Comparison of ENCODE assay signal across 8 cellular contexts in the genomic region with DNA sequence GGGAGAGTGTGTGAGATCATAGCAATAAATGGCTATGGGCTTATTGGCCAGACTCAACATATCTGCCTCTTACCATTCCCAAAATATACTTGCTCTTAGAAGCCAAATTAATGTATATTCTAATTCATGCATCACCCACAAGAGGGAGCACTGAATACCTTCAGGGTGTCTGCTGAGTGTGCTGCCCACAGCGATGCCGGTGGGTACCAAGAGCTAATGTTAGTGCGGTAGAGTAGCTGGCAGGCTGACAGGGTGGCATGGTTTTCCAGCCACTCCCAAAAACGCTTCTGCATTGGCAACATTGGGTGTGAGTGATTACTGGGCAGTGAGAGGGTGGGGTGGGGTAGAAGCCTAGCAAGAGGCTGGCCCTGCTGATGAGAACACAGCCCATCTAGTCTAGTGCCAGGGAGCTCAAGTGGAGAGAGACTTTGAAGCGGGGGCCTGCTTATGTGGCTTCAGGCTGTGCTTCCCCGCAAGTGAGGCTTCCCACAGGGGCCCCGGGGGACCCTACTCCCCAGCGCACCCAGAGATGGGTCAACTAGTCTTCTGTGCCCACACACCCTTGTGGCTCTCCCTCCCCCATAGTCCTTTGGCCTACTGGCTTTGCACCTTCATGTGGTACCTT. TPM values are rescaled to one million over a fixed set of nuclear protein-coding genes. Genes with fewer than 3 reads are reported as not detected.
A peak's percentile ranks its signal among the peaks of the same experiment; 100 is the strongest.
DNase-seq lines count a peak whose midpoint lies in the region; ATAC-seq and TF ChIP-seq lines count a peak whose summit lies in the region.

No MANE protein-coding gene starts in this region.

- ATAC-seq in left lobe of liver (no peak), HG03457 (IDR thresholded peaks at IDR 0.05; ENCODE audit: unreplicated experiment) (no peak)

- no peak overlapping the region for H3K27ac ChIP-seq in spleen

- H3K36me3 ChIP-seq in spleen = peaks cover 0 to 3% (median 0%) of the 10 kb centered on the region in 6 donors

- peak; percentile 45 for DNase-seq in activated effector memory CD4-positive, alpha-beta T cell treated with anti-CD3 and anti-CD28 coated beads, Interleukin-2, amount 50 U/mL, for 16 hours
- no peak for DNase-seq in activated effector memory CD4-positive, alpha-beta T cell treated with Interleukin-2 at 50 U/mL for 16 hours
- DNase-seq in NCI-H1694 treated with DMSO at 0.1 percent for 48 hours (lab: John Stamatoyannopoulos, UW) (peak; percentile 84), cerebellar cortex (ENCODE audit: low spot score) (peak; percentile 31), retinal pigment epithelial cell (ENCODE audit: low read depth) (peak; percentile 4), left lobe of liver (ENCODE audit: low spot score) (no peak), spleen (no peak)

- WGBS in spleen, 5 donors = 51 to 72% (median 56%) methylated on average over 7 to 8 of the region's 8 CpGs

- no peak for TF ChIP-seq POLR2A in spleen (IDR thresholded peaks at IDR 0.05)

- intact Hi-C loops in spleen (cut with DNase I; ENCODE audit: low total_unique reads) = no loop called here

- H3K9me3 ChIP-seq in spleen = no peaks in the 10 kb centered on the region

- no peaks in the 10 kb centered on the region for H3K4me1 ChIP-seq in spleen

- TF ChIP-seq CTCF in retinal pigment epithelial cell (conservative IDR thresholded peaks at IDR 0.05; ENCODE audit: low read depth, low read length) = peak; percentile 54
- TF ChIP-seq CTCF in spleen (IDR thresholded peaks at IDR 0.05 in 8 of 11, conservative IDR thresholded peaks at IDR 0.05 in 3 of 11) = peak in 2 of 11 experiments; percentile 8 to 11

- peaks cover 0 to 3% (median 0%) of the 10 kb centered on the region in 7 donors for H3K27me3 ChIP-seq in spleen (replicated peaks in 1 of 7)

- no peak overlapping the region for H3K4me3 ChIP-seq in retinal pigment epithelial cell (ENCODE audit: low read length)
- H3K4me3 ChIP-seq in spleen = no peak overlapping the region

RNA-seq across cellular contexts. Expression of gene PLEKHD1, which starts 9.2 kb away (rescaled TPM):
- total RNA-seq in left lobe of liver (not detected), spleen (under 1 TPM in 6 of 7 donors, not detected in 1; 0.07 to 0.46 (median 0.22) TPM)
- polyA plus RNA-seq in spleen = under 1 TPM; 0.06 to 0.17 (median 0.09) TPM

Comparison
In these comparisons a context has a peak if more than half of its experiments do, and no peak if none do; other contexts are left out.
1. DNase-seq: peak in activated effector memory CD4-positive, alpha-beta T cell treated with anti-CD3 and anti-CD28 coated beads, Interleukin-2, amount 50 U/mL, for 16 hours (single experiment), NCI-H1694 treated with DMSO at 0.1 percent for 48 hours (single experiment), cerebellar cortex (single experiment) and retinal pigment epithelial cell (single experiment); none in activated effector memory CD4-positive, alpha-beta T cell treated with Interleukin-2 at 50 U/mL for 16 hours (single experiment), left lobe of liver (single experiment) and spleen (single experiment).